In the genomic region with DNA sequence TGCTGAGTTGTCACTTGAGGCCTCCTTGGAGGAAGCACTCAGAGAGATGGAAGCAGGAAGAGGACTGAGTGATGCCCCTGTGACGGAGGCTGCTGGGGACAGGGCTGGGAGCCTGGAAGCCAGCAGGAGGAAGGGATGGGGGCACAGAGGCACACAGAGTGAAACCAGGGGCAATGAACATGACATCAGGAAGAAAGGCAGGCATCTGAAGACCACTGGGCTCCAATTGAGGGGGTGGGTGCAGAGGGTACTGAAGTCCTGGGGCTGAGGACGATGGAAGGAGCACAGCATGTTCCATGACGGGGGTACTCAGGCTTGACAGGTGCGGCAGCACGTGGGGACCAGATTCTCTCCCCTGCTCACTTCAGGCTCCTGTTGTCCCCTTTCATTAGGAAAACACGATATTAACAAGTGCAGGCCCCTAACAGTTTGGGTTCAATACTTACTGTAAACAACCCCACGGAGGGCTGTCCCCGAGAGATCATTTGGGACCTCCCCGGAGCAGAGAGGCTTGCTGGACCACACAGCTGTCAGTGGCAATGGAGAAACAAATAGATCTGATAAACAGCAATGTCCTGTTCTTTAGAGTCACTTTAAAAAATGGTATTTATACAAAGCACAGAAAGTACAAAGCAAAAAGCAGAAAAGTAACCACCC, we compare ENCODE assay signal across 1 cellular context.
A peak's percentile ranks its signal among the peaks of the same experiment; 100 is the strongest.
TF ChIP-seq lines count a peak whose summit lies in the region.

No MANE protein-coding gene starts in this region.

TF ChIP-seq in GM12878, 131 proteins besides CTCF, POLR2A, EP300 and RAD21:
- TF ChIP-seq HDGF (IDR thresholded peaks at IDR 0.05) (peak; percentile 56; the same call in 1 of the 2 replicates), MTA2 (IDR thresholded peaks at IDR 0.05; ENCODE audit: low read depth) (0 out of 2 replicates have a peak, but pooled peaks have one; percentile 32), MEF2B (IDR thresholded peaks at IDR 0.05; ENCODE audit: partially characterized antibody, poor library complexity, severe bottlenecking) (peak; percentile 14), PML (IDR thresholded peaks at IDR 0.05; ENCODE audit: low read length) (no peak), MXI1 (IDR thresholded peaks at IDR 0.05; ENCODE audit: low read depth, low read length) (peak; percentile 54), POLR2AphosphoS5 (IDR thresholded peaks at IDR 0.05; ENCODE audit: low read length) (peak; percentile 58), SP1 (IDR thresholded peaks at IDR 0.05; ENCODE audit: low read depth, low read length) (no peak), IKZF1 (conservative IDR thresholded peaks at IDR 0.05) (peak; percentile 58), CUX1 (IDR thresholded peaks at IDR 0.05; ENCODE audit: insufficient replicate concordance, low read depth, low read length) (no peak), JUND (IDR thresholded peaks at IDR 0.05; ENCODE audit: low read depth, low read length) (no peak), RELA (IDR thresholded peaks at IDR 0.05; ENCODE audit: borderline replicate concordance, partially characterized antibody) (no peak), PAX5 (IDR thresholded peaks at IDR 0.05; ENCODE audit: borderline replicate concordance, low read depth, low read length) (peak; percentile 74; the same call in 1 of the 2 replicates), ATF2 (IDR thresholded peaks at IDR 0.05; ENCODE audit: low read length) (no peak), RAD51 (IDR thresholded peaks at IDR 0.05) (peak; percentile 9; the same call in 1 of the 2 replicates), DPF2 (IDR thresholded peaks at IDR 0.05) (peak; percentile 57; the same call in 1 of the 2 replicates), ATF7 (IDR thresholded peaks at IDR 0.05; ENCODE audit: low read depth) (peak; percentile 22; the same call in 1 of the 2 replicates), BHLHE40 (IDR thresholded peaks at IDR 0.05; ENCODE audit: borderline replicate concordance in 1 of 2, low read depth in 2 of 2, low read length in 1 of 2) (peak; percentile 54 to 78; a peak in 2 of 4 replicates), NKRF (conservative IDR thresholded peaks at IDR 0.05) (peak; percentile 48; the same call in 1 of the 2 replicates), IKZF2 (IDR thresholded peaks at IDR 0.05) (peak; percentile 18 to 62; a peak in 1 of 4 replicates), EED (IDR thresholded peaks at IDR 0.05; ENCODE audit: low read depth) (0 out of 2 replicates have a peak, but pooled peaks have one; percentile 23)
- TF ChIP-seq, protein P1, sequence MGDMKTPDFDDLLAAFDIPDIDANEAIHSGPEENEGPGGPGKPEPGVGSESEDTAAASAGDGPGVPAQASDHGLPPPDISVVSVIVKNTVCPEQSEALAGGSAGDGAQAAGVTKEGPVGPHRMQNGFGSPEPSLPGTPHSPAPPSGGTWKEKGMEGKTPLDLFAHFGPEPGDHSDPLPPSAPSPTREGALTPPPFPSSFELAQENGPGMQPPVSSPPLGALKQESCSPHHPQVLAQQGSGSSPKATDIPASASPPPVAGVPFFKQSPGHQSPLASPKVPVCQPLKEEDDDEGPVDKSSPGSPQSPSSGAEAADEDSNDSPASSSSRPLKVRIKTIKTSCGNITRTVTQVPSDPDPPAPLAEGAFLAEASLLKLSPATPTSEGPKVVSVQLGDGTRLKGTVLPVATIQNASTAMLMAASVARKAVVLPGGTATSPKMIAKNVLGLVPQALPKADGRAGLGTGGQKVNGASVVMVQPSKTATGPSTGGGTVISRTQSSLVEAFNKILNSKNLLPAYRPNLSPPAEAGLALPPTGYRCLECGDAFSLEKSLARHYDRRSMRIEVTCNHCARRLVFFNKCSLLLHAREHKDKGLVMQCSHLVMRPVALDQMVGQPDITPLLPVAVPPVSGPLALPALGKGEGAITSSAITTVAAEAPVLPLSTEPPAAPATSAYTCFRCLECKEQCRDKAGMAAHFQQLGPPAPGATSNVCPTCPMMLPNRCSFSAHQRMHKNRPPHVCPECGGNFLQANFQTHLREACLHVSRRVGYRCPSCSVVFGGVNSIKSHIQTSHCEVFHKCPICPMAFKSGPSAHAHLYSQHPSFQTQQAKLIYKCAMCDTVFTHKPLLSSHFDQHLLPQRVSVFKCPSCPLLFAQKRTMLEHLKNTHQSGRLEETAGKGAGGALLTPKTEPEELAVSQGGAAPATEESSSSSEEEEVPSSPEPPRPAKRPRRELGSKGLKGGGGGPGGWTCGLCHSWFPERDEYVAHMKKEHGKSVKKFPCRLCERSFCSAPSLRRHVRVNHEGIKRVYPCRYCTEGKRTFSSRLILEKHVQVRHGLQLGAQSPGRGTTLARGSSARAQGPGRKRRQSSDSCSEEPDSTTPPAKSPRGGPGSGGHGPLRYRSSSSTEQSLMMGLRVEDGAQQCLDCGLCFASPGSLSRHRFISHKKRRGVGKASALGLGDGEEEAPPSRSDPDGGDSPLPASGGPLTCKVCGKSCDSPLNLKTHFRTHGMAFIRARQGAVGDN (IDR thresholded peaks at IDR 0.05) = peak; percentile 72
- TF ChIP-seq, protein P2, sequence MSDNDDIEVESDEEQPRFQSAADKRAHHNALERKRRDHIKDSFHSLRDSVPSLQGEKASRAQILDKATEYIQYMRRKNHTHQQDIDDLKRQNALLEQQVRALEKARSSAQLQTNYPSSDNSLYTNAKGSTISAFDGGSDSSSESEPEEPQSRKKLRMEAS (IDR thresholded peaks at IDR 0.05; ENCODE audit: low read depth, low read length) = peak; percentile 32; the same call in 1 of the 2 replicates
- TF ChIP-seq, protein P3, sequence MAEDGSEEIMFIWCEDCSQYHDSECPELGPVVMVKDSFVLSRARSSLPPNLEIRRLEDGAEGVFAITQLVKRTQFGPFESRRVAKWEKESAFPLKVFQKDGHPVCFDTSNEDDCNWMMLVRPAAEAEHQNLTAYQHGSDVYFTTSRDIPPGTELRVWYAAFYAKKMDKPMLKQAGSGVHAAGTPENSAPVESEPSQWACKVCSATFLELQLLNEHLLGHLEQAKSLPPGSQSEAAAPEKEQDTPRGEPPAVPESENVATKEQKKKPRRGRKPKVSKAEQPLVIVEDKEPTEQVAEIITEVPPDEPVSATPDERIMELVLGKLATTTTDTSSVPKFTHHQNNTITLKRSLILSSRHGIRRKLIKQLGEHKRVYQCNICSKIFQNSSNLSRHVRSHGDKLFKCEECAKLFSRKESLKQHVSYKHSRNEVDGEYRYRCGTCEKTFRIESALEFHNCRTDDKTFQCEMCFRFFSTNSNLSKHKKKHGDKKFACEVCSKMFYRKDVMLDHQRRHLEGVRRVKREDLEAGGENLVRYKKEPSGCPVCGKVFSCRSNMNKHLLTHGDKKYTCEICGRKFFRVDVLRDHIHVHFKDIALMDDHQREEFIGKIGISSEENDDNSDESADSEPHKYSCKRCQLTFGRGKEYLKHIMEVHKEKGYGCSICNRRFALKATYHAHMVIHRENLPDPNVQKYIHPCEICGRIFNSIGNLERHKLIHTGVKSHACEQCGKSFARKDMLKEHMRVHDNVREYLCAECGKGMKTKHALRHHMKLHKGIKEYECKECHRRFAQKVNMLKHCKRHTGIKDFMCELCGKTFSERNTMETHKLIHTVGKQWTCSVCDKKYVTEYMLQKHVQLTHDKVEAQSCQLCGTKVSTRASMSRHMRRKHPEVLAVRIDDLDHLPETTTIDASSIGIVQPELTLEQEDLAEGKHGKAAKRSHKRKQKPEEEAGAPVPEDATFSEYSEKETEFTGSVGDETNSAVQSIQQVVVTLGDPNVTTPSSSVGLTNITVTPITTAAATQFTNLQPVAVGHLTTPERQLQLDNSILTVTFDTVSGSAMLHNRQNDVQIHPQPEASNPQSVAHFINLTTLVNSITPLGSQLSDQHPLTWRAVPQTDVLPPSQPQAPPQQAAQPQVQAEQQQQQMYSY (CRISPR knock-in tag; IDR thresholded peaks at IDR 0.05) = no peak
